Comparison of ENCODE assay signal across 1 cellular context in the genomic region with DNA sequence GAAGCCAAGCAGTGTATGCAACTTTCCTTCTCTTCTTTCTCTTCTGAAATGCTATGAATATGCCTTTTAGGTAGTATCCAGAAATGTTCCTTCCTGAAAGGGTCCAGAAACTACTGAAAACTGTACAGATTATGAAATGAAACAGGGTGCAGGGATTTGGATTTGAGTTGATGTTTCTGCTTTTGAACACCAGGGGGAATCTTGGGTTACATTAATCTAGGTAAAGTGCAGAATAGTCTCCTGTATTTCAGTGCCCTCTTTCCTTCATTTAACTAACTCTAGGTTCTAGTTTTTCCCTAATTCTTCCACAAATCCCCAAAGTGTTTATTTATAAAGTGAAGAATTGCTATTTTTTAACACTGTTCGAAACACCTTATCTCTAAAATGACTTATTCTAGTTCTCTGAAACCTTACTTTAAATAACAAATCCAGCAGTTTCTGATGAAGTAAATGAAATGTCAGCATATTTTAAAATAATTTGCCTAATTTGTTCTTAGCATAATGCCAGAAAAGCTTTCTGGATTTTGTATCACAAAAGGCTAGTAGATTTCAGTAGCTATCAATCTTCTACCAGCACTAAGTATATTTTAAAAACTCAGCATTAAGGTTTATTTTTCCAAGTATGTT.
TF ChIP-seq lines count a peak whose summit lies in the region.

No MANE protein-coding gene starts in this region.

TF ChIP-seq in IMR-90, 13 proteins besides CTCF, POLR2A, EP300 and RAD21:
- TF ChIP-seq FOS (IDR thresholded peaks at IDR 0.05; ENCODE audit: low read depth, low read length) (no peak), CHD1 (IDR thresholded peaks at IDR 0.05; ENCODE audit: low read depth, low read length) (no peak), SMC3 (IDR thresholded peaks at IDR 0.05; ENCODE audit: low read depth, low read length) (peak; percentile 30; the same call in 1 of the 2 replicates), MAZ (IDR thresholded peaks at IDR 0.05; ENCODE audit: borderline replicate concordance, low read depth, low read length) (no peak), BHLHE40 (IDR thresholded peaks at IDR 0.05; ENCODE audit: low read depth, low read length) (no peak), MXI1 (IDR thresholded peaks at IDR 0.05; ENCODE audit: borderline replicate concordance, low read depth, low read length) (no peak), RFX5 (IDR thresholded peaks at IDR 0.05; ENCODE audit: low read depth, low read length) (no peak), CEBPB (IDR thresholded peaks at IDR 0.05; ENCODE audit: low read depth, low read length) (no peak), NFE2L2 (IDR thresholded peaks at IDR 0.05; ENCODE audit: low read depth, low read length) (no peak), RCOR1 (IDR thresholded peaks at IDR 0.05; ENCODE audit: insufficient replicate concordance, low read length) (no peak), MAFK (IDR thresholded peaks at IDR 0.05; ENCODE audit: low read depth, low read length) (peak; percentile 87)
- TF ChIP-seq, protein P1, sequence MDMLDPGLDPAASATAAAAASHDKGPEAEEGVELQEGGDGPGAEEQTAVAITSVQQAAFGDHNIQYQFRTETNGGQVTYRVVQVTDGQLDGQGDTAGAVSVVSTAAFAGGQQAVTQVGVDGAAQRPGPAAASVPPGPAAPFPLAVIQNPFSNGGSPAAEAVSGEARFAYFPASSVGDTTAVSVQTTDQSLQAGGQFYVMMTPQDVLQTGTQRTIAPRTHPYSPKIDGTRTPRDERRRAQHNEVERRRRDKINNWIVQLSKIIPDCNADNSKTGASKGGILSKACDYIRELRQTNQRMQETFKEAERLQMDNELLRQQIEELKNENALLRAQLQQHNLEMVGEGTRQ (IDR thresholded peaks at IDR 0.05; ENCODE audit: low read depth, low read length), result no peak
